ENCODE assay signal across 12 cellular contexts in the genomic region with DNA sequence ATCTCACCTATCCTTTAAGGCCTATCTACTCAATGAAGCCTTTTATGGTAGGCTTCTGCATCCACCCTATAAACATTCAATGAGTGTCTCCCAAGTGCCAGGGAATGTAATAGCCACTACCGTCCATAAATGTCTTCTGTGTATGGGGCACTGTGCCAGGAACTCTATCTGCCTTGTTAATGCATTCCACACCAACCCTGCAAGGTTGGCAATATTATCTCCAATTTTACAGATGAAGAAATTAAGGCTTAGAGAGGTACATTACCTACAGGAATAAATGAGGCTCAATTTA. TPM values are rescaled to one million over a fixed set of nuclear protein-coding genes. Genes with fewer than 3 reads are reported as not detected.
A peak's percentile ranks its signal among the peaks of the same experiment; 100 is the strongest.
DNase-seq lines count a peak whose midpoint lies in the region; ATAC-seq and TF ChIP-seq lines count a peak whose summit lies in the region.
"Had no signal": no experiment of that assay in that cellular context is flagged by ENCODE, and none has a peak within 500 bp of the region (broad histone marks: within the 10 kb centered on the region; RNA-seq: fewer than 3 reads in every experiment).

No MANE protein-coding gene starts in this region.

- in situ Hi-C loops in GM13976 (cut with MboI; ENCODE audit: low sequenced_read_pairs, unreplicated experiment): no loop called here

- ATAC-seq in HG03097 (IDR thresholded peaks at IDR 0.05; ENCODE audit: low FRiP score, unreplicated experiment): no peak

- H3K27ac ChIP-seq in BLaER1 treated with 17β-estradiol and CSF1 and Interleukin-3, amounts not matched to agents 10 nM and 100 nM: peak overlapping the region; percentile 31 to 90 (median 71); a peak in 19 of 22 replicates
- no peak overlapping the region for H3K27ac ChIP-seq in uterus

- TF ChIP-seq CTCF in HFFc6 (IDR thresholded peaks at IDR 0.05): no peak
- no peak for TF ChIP-seq CTCF in uterus (IDR thresholded peaks at IDR 0.05)
- no peak for TF ChIP-seq CTCF in GM13976 (IDR thresholded peaks at IDR 0.05; ENCODE audit: borderline replicate concordance, control extremely low read depth, extremely low read depth, insufficient read depth, missing control alignments)

- peaks cover 0 to 29% (median 8%) of the 10 kb centered on the region in 11 experiments; a peak in 11 of 22 replicates for H3K36me3 ChIP-seq in BLaER1 treated with 17β-estradiol and CSF1 and Interleukin-3, amounts not matched to agents 10 nM and 100 nM
- H3K36me3 ChIP-seq in uterus: no peaks in the 10 kb centered on the region

- peaks cover 1% of the 10 kb centered on the region; the same call in 1 of the 2 replicates for H3K27me3 Mint-ChIP-seq in HFFc6 (ENCODE audit: insufficient read depth)
- no peaks in the 10 kb centered on the region for H3K27me3 Mint-ChIP-seq in activated naive CD8-positive, alpha-beta T cell

- H3K36me3 Mint-ChIP-seq in HFFc6 (ENCODE audit: low read depth): peaks cover 26% of the 10 kb centered on the region
- H3K36me3 Mint-ChIP-seq in activated naive CD8-positive, alpha-beta T cell: peaks cover 13% of the 10 kb centered on the region

- peaks cover 97 to 100% (median 99%) of the 10 kb centered on the region in 10 experiments for H3K4me1 ChIP-seq in BLaER1 treated with 17β-estradiol and CSF1 and Interleukin-3, amounts not matched to agents 10 nM and 100 nM
- peaks cover 16 to 40% of the 10 kb centered on the region in 2 donors for H3K4me1 ChIP-seq in uterus

- peak overlapping the region; percentile 15 for H3K4me3 Mint-ChIP-seq in HFFc6
- peak overlapping the region; percentile 41 for H3K4me3 Mint-ChIP-seq in activated naive CD8-positive, alpha-beta T cell

- peak overlapping the region; percentile 92 for H3K27ac Mint-ChIP-seq in HFFc6
- H3K27ac Mint-ChIP-seq in activated naive CD8-positive, alpha-beta T cell: peak overlapping the region; percentile 91

- intact Hi-C loops in uterus (cut with DNase I; ENCODE audit: low total_unique reads): no loop called here

- H4K20me1 ChIP-seq in BLaER1 treated with 17β-estradiol and CSF1 and Interleukin-3, amounts not matched to agents 10 nM and 100 nM: peaks cover 0 to 78% (median 52%) of the 10 kb centered on the region in 11 experiments; a peak in 18 of 22 replicates

- no peaks in the 10 kb centered on the region for H3K9me3 ChIP-seq in BLaER1 treated with 17β-estradiol and CSF1 and Interleukin-3, amounts not matched to agents 10 nM and 100 nM (replicated peaks in 1 of 11)
- no peaks in the 10 kb centered on the region for H3K9me3 ChIP-seq in uterus

- no peak for TF ChIP-seq POLR2A in uterus (IDR thresholded peaks at IDR 0.05)

- H3K9me3 Mint-ChIP-seq in HFFc6: no peaks in the 10 kb centered on the region
- H3K9me3 Mint-ChIP-seq in activated naive CD8-positive, alpha-beta T cell (ENCODE audit: low read depth): no peaks in the 10 kb centered on the region

- peaks cover 87% of the 10 kb centered on the region for H3K4me1 Mint-ChIP-seq in HFFc6 (ENCODE audit: low read depth)
- H3K4me1 Mint-ChIP-seq in activated naive CD8-positive, alpha-beta T cell (ENCODE audit: low read depth): peaks cover 87% of the 10 kb centered on the region

- H3K27me3 ChIP-seq in BLaER1 treated with 17β-estradiol and CSF1 and Interleukin-3, amounts not matched to agents 10 nM and 100 nM: no peaks in the 10 kb centered on the region
- no peaks in the 10 kb centered on the region for H3K27me3 ChIP-seq in uterus

- H3K4me3 ChIP-seq in BLaER1 treated with 17β-estradiol and CSF1 and Interleukin-3, amounts not matched to agents 10 nM and 100 nM: no peak overlapping the region
- H3K4me3 ChIP-seq in uterus: no peak overlapping the region

- peak overlapping the region; percentile 75 to 97 (median 86) for H3K4me2 ChIP-seq in BLaER1 treated with 17β-estradiol and CSF1 and Interleukin-3, amounts not matched to agents 10 nM and 100 nM

- H3K9ac ChIP-seq in BLaER1 treated with 17β-estradiol and CSF1 and Interleukin-3, amounts not matched to agents 10 nM and 100 nM: peak overlapping the region in 7 of 11 experiments; percentile 28 to 66 (median 53); a peak in 12 of 22 replicates

- DNase-seq in HFFc6: no peak
- peak; percentile 17 for DNase-seq in myocyte (ENCODE audit: low read depth)
- DNase-seq in uterus: no peak
- no peak for DNase-seq in dedifferentiated amniotic fluid mesenchymal stem cell (ENCODE audit: extremely low spot score)
- DNase-seq in GM13976 (ENCODE audit: low spot score): no peak
- DNase-seq: MV-4-11, NCI-H82 had no signal

RNA-seq across cellular contexts. Expression of gene MAP3K14, which starts 20.0 kb away (rescaled TPM):
- total RNA-seq in HFFc6 (2021; fragmentation: NEBNext Ultra II Directional; extraction: Animal tissue kit (Norgen Biotek cat#: 25700)): 1 to 10 TPM; 5.6 to 8.8 (median 6.6) TPM
- total RNA-seq in myocyte: 9.2 and 16.4 TPM in 2 replicates
- polyA plus RNA-seq in myocyte (2012): 10.6 TPM
- total RNA-seq in uterus: 10 to 100 TPM in 1 of 4 donors, 1 to 10 TPM in 3; 1.0 to 22.1 (median 4.9) TPM

RNA-seq across cellular contexts. Expression of gene SPATA32, which starts 34.9 kb away (rescaled TPM):
- under 1 TPM in 1 of 6 experiments, not detected in 5; 0.11 TPM for total RNA-seq in HFFc6 (2021; fragmentation: NEBNext Ultra II Directional; extraction: Animal tissue kit (Norgen Biotek cat#: 25700))
- total RNA-seq in myocyte: not detected in 2 replicates
- not detected for polyA plus RNA-seq in myocyte (2012)
- not detected for total RNA-seq in uterus
- total RNA-seq: H1, kidney epithelial cell had no signal

Comparison
In these comparisons a context has a peak if more than half of its experiments do, and no peak if none do; other contexts are left out.
1. H3K27ac ChIP-seq: peak in BLaER1 treated with 17β-estradiol and CSF1 and Interleukin-3, amounts not matched to agents 10 nM and 100 nM (11 of 11); none in uterus (0 of 2).